Comparison of ENCODE assay signal across 17 cellular contexts in genomic region chrX:8404443-8404842, GRCh38.
DNase-seq lines count a peak whose midpoint lies in the region; ATAC-seq, FAIRE-seq and TF ChIP-seq lines count a peak whose summit lies in the region.
"Had no signal": no experiment of that assay in that cellular context is flagged by ENCODE, and none has a peak within 500 bp of the region (broad histone marks: within the 10 kb centered on the region; RNA-seq: fewer than 3 reads in every experiment).

No MANE protein-coding gene starts in this region.

- no peak overlapping the region for H3K4me3 ChIP-seq in heart left ventricle
- H3K4me3 ChIP-seq in endothelial cell of umbilical vein (replicated peaks in 1 of 3; ENCODE audit: insufficient read depth in 1 of 3, low read depth in 1 of 3, low read length in 3 of 3) = no peak overlapping the region
- H3K4me3 ChIP-seq in aorta (ENCODE audit: low read length in 2 of 2) = no peak overlapping the region
- H3K4me3 ChIP-seq: transverse colon had no signal

- CTCF ChIA-PET in endothelial cell of umbilical vein (lab: Charles Lee) = no interaction called here

- peak; percentile 84 for FAIRE-seq in endothelial cell of umbilical vein (lab: Jason Lieb, UNC)

- H3K27ac ChIP-seq in heart left ventricle = peak overlapping the region in 2 of 12 donors; percentile 1 to 8
- no peak overlapping the region for H3K27ac ChIP-seq in endothelial cell of umbilical vein (ENCODE audit: insufficient read depth, low read depth, low read length)
- H3K27ac ChIP-seq in aorta (ENCODE audit: low read depth in 1 of 2, low read length in 2 of 2) = no peak overlapping the region
- H3K27ac ChIP-seq: transverse colon had no signal

- intact Hi-C loops in heart left ventricle (cut with DNase I) (no loop called here), cardiac septum (cut with DNase I) (no loop called here), endothelial cell of umbilical vein (cut with micrococcal nuclease) (no loop called here), aorta (cut with DNase I) (no loop called here)

- H3K9me1 ChIP-seq in endothelial cell of umbilical vein (replicated peaks; ENCODE audit: control insufficient read depth, extremely low read depth, insufficient read depth, low read length) = no peaks in the 10 kb centered on the region

- peaks cover 0 to 9% (median 0%) of the 10 kb centered on the region in 12 donors for H3K4me1 ChIP-seq in heart left ventricle
- no peaks in the 10 kb centered on the region for H3K4me1 ChIP-seq in endothelial cell of umbilical vein (ENCODE audit: control insufficient read depth, extremely low read depth, insufficient read depth, low read length)
- no peaks in the 10 kb centered on the region for H3K4me1 ChIP-seq in aorta (ENCODE audit: control insufficient read depth in 1 of 2, insufficient read depth in 2 of 2, low read length in 2 of 2)
- H3K4me1 ChIP-seq: transverse colon had no signal

- H3K79me2 ChIP-seq in endothelial cell of umbilical vein (ENCODE audit: control insufficient read depth, insufficient read depth, low read length) = no peaks in the 10 kb centered on the region

- peak in 3 of 4 donors; percentile 28 to 68 (median 52) for ATAC-seq in heart left ventricle
- peak; percentile 62 for ATAC-seq in aorta (ENCODE audit: low FRiP score)
- no peak for ATAC-seq in stimulated activated naive CD8-positive, alpha-beta T cell treated with anti-CD3 and anti-CD28 coated beads, Interleukin-15, amount 100 ng/mL, for 72 hours
- ATAC-seq: activated CD8-positive, alpha-beta memory T cell treated with anti-CD3 and anti-CD28 coated beads, Interleukin-2, amount 10 ng/mL, durations not matched to agents 7 days and 5 days had no signal

- no peak overlapping the region for H2AFZ ChIP-seq in endothelial cell of umbilical vein (ENCODE audit: low read depth, low read length)

- peaks cover 0 to 4% (median 0%) of the 10 kb centered on the region in 12 donors for H3K9me3 ChIP-seq in heart left ventricle
- no peaks in the 10 kb centered on the region for H3K9me3 ChIP-seq in endothelial cell of umbilical vein (replicated peaks; ENCODE audit: control insufficient read depth, insufficient read depth, low read length)
- no peaks in the 10 kb centered on the region for H3K9me3 ChIP-seq in aorta (ENCODE audit: control insufficient read depth, low read length)
- H3K9me3 ChIP-seq: transverse colon had no signal

- H3K4me1 Mint-ChIP-seq in nephron progenitor cell = peaks cover 13% of the 10 kb centered on the region
- H3K4me1 Mint-ChIP-seq in stimulated activated naive CD8-positive, alpha-beta T cell treated with anti-CD3 and anti-CD28 coated beads, Interleukin-15, amount 100 ng/mL, for 72 hours = no peaks in the 10 kb centered on the region
- H3K4me1 Mint-ChIP-seq: activated CD8-positive, alpha-beta memory T cell treated with anti-CD3 and anti-CD28 coated beads, Interleukin-2, amount 10 ng/mL, durations not matched to agents 7 days and 5 days; central memory CD8-positive, alpha-beta T cell had no signal

- no TSS peak for BruUV-seq in endothelial cell of umbilical vein (replicated peaks; lab: Mats Ljungman, UMichigan)

- no peaks in the 10 kb centered on the region for H3K36me3 ChIP-seq in heart left ventricle
- no peaks in the 10 kb centered on the region for H3K36me3 ChIP-seq in endothelial cell of umbilical vein (ENCODE audit: control insufficient read depth in 2 of 2, extremely low read depth in 1 of 2, insufficient read depth in 2 of 2, low read length in 2 of 2)
- H3K36me3 ChIP-seq in aorta (ENCODE audit: control insufficient read depth in 1 of 2, insufficient read depth in 2 of 2, low read length in 1 of 2) = no peaks in the 10 kb centered on the region
- H3K36me3 ChIP-seq: transverse colon had no signal

- H3K9me3 Mint-ChIP-seq in nephron progenitor cell = peaks cover 14% of the 10 kb centered on the region
- H3K9me3 Mint-ChIP-seq in stimulated activated naive CD8-positive, alpha-beta T cell treated with anti-CD3 and anti-CD28 coated beads, Interleukin-15, amount 100 ng/mL, for 72 hours = no peaks in the 10 kb centered on the region
- H3K9me3 Mint-ChIP-seq: central memory CD8-positive, alpha-beta T cell had no signal

- no peak overlapping the region for H3K4me2 ChIP-seq in endothelial cell of umbilical vein (ENCODE audit: insufficient read depth, low read length)

- no peaks in the 10 kb centered on the region for H4K20me1 ChIP-seq in endothelial cell of umbilical vein (replicated peaks; ENCODE audit: control insufficient read depth, extremely low read depth, insufficient read depth, low read length)

- DNase-seq in heart left ventricle (peak in 1 of 5 donors; percentile 4), cardiac septum (ENCODE audit: low spot score) (no peak), endothelial cell of umbilical vein (ENCODE audit: low read depth, low spot score) (peak; percentile 58), nephron progenitor cell (no peak), aorta (peak in 1 of 2 donors; percentile 67), NCI-H1694 treated with DMSO at 0.1 percent for 48 hours (lab: John Stamatoyannopoulos, UW) (no peak), retina (no peak)
- no peak for DNase-seq in stimulated activated naive CD8-positive, alpha-beta T cell treated with anti-CD3 and anti-CD28 coated beads, Interleukin-15, amount 100 ng/mL, for 72 hours
- DNase-seq: activated CD8-positive, alpha-beta memory T cell treated with anti-CD3 and anti-CD28 coated beads, Interleukin-2, amount 10 ng/mL, durations not matched to agents 7 days and 5 days; activated naive CD4-positive, alpha-beta T cell treated with anti-CD3 and anti-CD28 coated beads for 36 hours; glutamatergic neuron; HFFc6; NCI-H1105 treated with DMSO at 0.1 percent for 48 hours; NCI-H510A; RPMI8226; transverse colon had no signal

- POLR2A ChIA-PET in endothelial cell of umbilical vein (lab: Charles Lee) = no interaction called here

- H3K9ac ChIP-seq in endothelial cell of umbilical vein (replicated peaks; ENCODE audit: extremely low read depth, insufficient read depth, low read length) = no peak overlapping the region

- TF ChIP-seq POLR2A in heart left ventricle (IDR thresholded peaks at IDR 0.05) = no peak
- no peak for TF ChIP-seq POLR2A in endothelial cell of umbilical vein (IDR thresholded peaks at IDR 0.05; ENCODE audit: low read depth, low read length)

- peak overlapping the region; percentile 20 for H3K27ac Mint-ChIP-seq in nephron progenitor cell
- no peak overlapping the region for H3K27ac Mint-ChIP-seq in stimulated activated naive CD8-positive, alpha-beta T cell treated with anti-CD3 and anti-CD28 coated beads, Interleukin-15, amount 100 ng/mL, for 72 hours
- H3K27ac Mint-ChIP-seq: activated CD8-positive, alpha-beta memory T cell treated with anti-CD3 and anti-CD28 coated beads, Interleukin-2, amount 10 ng/mL, durations not matched to agents 7 days and 5 days; activated naive CD4-positive, alpha-beta T cell treated with anti-CD3 and anti-CD28 coated beads for 36 hours; HFFc6 had no signal

- WGBS in heart left ventricle, 4 donors = 18 to 37% (median 26%) methylated on average over 5 of the region's 5 CpGs
- 2 to 5% methylated on average over 5 of the region's 5 CpGs for WGBS in aorta, 2 donors

- dilution Hi-C loops in endothelial cell of umbilical vein (cut with MboI; ENCODE audit: extremely low pct_ligation_motif_present, low sequenced_read_pairs) = no loop called here

- H3K36me3 Mint-ChIP-seq in nephron progenitor cell (ENCODE audit: low read depth) = peaks cover 5% of the 10 kb centered on the region
- H3K36me3 Mint-ChIP-seq: activated CD8-positive, alpha-beta memory T cell treated with anti-CD3 and anti-CD28 coated beads, Interleukin-2, amount 10 ng/mL, durations not matched to agents 7 days and 5 days had no signal

- H3K27me3 ChIP-seq in heart left ventricle = no peaks in the 10 kb centered on the region
- no peaks in the 10 kb centered on the region for H3K27me3 ChIP-seq in endothelial cell of umbilical vein (ENCODE audit: control insufficient read depth in 2 of 2, insufficient read depth in 2 of 2, low read length in 2 of 2)
- no peaks in the 10 kb centered on the region for H3K27me3 ChIP-seq in aorta (ENCODE audit: control insufficient read depth in 1 of 2, insufficient read depth in 2 of 2, low read length in 1 of 2)
- H3K27me3 ChIP-seq: transverse colon had no signal

- peaks cover 4% of the 10 kb centered on the region for H3K27me3 Mint-ChIP-seq in nephron progenitor cell (ENCODE audit: low read depth, poor library complexity)
- no peaks in the 10 kb centered on the region for H3K27me3 Mint-ChIP-seq in stimulated activated naive CD8-positive, alpha-beta T cell treated with anti-CD3 and anti-CD28 coated beads, Interleukin-15, amount 100 ng/mL, for 72 hours
- H3K27me3 Mint-ChIP-seq: activated CD8-positive, alpha-beta memory T cell treated with anti-CD3 and anti-CD28 coated beads, Interleukin-2, amount 10 ng/mL, durations not matched to agents 7 days and 5 days; central memory CD8-positive, alpha-beta T cell had no signal

- no peak overlapping the region for H3K4me3 Mint-ChIP-seq in nephron progenitor cell
- no peak overlapping the region for H3K4me3 Mint-ChIP-seq in stimulated activated naive CD8-positive, alpha-beta T cell treated with anti-CD3 and anti-CD28 coated beads, Interleukin-15, amount 100 ng/mL, for 72 hours
- H3K4me3 Mint-ChIP-seq: activated CD8-positive, alpha-beta memory T cell treated with anti-CD3 and anti-CD28 coated beads, Interleukin-2, amount 10 ng/mL, durations not matched to agents 7 days and 5 days; activated naive CD4-positive, alpha-beta T cell treated with anti-CD3 and anti-CD28 coated beads for 36 hours; central memory CD8-positive, alpha-beta T cell; HFFc6 had no signal

- TF ChIP-seq CTCF in heart left ventricle (IDR thresholded peaks at IDR 0.05) = no peak
- TF ChIP-seq CTCF in endothelial cell of umbilical vein (IDR thresholded peaks at IDR 0.05; ENCODE audit: extremely low read depth in 1 of 2, insufficient read depth in 1 of 2, low read depth in 1 of 2, low read length in 2 of 2) = no peak
- no peak for TF ChIP-seq CTCF in nephron progenitor cell (IDR thresholded peaks at IDR 0.05)

TF ChIP-seq in endothelial cell of umbilical vein, 7 proteins besides CTCF, POLR2A, EP300 and RAD21:
- TF ChIP-seq, protein P1, sequence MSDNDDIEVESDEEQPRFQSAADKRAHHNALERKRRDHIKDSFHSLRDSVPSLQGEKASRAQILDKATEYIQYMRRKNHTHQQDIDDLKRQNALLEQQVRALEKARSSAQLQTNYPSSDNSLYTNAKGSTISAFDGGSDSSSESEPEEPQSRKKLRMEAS (IDR thresholded peaks at IDR 0.05; ENCODE audit: insufficient read depth, insufficient read length) = no peak
- TF ChIP-seq MYC (IDR thresholded peaks at IDR 0.05; ENCODE audit: low read depth, low read length) (no peak), FOS (IDR thresholded peaks at IDR 0.05; ENCODE audit: borderline replicate concordance, insufficient read depth, low read length) (no peak), EZH2 (IDR thresholded peaks at IDR 0.05; ENCODE audit: borderline replicate concordance, low read depth, low read length, severe bottlenecking) (no peak), POLR2AphosphoS5 (IDR thresholded peaks at IDR 0.05; ENCODE audit: insufficient read depth, low read depth, low read length) (no peak), GATA2 (IDR thresholded peaks at IDR 0.05; ENCODE audit: insufficient read depth, insufficient read length, low read depth, low read length) (no peak), JUN (IDR thresholded peaks at IDR 0.05; ENCODE audit: borderline replicate concordance, insufficient read depth, insufficient read length, low read depth) (no peak)
